10 cellular contexts compared by ENCODE assay signal in the genomic region with DNA sequence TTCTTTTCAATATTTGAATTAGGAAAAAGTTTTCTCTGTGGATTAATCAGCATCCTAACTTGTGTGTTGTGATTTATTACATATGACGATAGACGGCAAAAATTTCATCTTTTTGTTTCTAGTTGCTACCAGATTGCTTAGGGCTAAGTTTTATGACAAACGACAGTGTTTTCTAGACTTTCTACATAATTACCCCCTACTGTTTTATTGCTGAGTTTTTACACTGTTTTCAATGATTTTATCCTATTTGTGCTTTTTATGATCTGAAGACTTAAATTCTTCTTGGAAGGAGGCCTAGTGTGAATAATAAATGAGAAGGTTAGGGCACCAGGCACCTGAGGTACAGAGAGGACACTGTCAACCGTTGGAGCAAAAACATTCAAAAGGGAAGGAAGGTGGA.
"Had no signal": no experiment of that assay in that cellular context is flagged by ENCODE, and none has a peak within 500 bp of the region (broad histone marks: within the 10 kb centered on the region; RNA-seq: fewer than 3 reads in every experiment).

No MANE protein-coding gene starts in this region.

- DNase-seq: H9, HCEC 1CT, HFFc6 had no signal

- H3K27ac ChIP-seq: HL-60, KMS-11 had no signal

- ATAC-seq: GM23338, HepG2 had no signal

- H3K27ac Mint-ChIP-seq: GM23338, H9, HFFc6, IgD-negative memory B cell had no signal

- H3K27me3 Mint-ChIP-seq: IgD-negative memory B cell had no signal

- H3K4me3 ChIP-seq: GM23338 had no signal

- H3K4me1 Mint-ChIP-seq: GM23338, H9, IgD-negative memory B cell had no signal

- FAIRE-seq: H1, H54, HepG2 had no signal

- H3K9me3 Mint-ChIP-seq: HFFc6 had no signal

- H3K4me3 Mint-ChIP-seq: GM23338, H9, HFFc6, IgD-negative memory B cell had no signal
